30 cellular contexts compared by ENCODE assay signal in the genomic region with DNA sequence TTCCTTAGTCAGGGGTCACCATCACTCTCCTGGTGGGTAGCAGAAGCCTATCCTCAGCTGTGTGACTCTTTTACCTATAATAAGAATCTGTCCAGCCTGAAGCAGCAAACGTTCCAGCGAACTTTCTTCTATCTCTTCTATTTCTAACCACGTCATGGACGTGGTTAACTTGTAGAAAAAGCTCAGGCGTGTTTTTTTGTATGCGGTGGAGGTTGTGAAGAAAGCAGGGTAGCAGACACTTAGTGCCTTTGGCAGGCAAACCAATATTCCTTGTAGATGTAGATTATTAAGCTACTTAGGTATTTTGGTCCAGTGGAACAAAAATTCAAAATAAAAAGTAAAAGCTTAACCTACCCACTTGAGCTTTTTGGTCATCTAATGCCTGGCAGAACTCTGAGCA. TPM values are rescaled to one million over a fixed set of nuclear protein-coding genes. Genes with fewer than 3 reads are reported as not detected.
"Had no signal": no experiment of that assay in that cellular context is flagged by ENCODE, and none has a peak within 500 bp of the region (broad histone marks: within the 10 kb centered on the region; RNA-seq: fewer than 3 reads in every experiment).

No MANE protein-coding gene starts in this region.

- H3K9me3 Mint-ChIP-seq: natural killer cell treated with Interleukin-12 subunit alpha and Interleukin-12 subunit beta and Interleukin-15 and Interleukin-18, amount 100 ng/mL, for 72 hours; neural crest cell; stimulated activated memory B cell treated with anti-CD40 and anti-IgM and Interleukin-4, amounts not matched to agents 10 μg/mL and 1 μg/mL and 100 μg/mL, for 72 hours; stimulated activated naive CD8-positive, alpha-beta T cell treated with anti-CD3 and anti-CD28 coated beads, Interleukin-15, Interleukin-2, amounts not matched to agents 100 ng/mL and 50 ng/mL, for 24 hours had no signal

- H3K36me3 Mint-ChIP-seq: natural killer cell treated with Interleukin-12 subunit alpha and Interleukin-12 subunit beta and Interleukin-15 and Interleukin-18, amount 100 ng/mL, for 72 hours; stimulated activated memory B cell treated with anti-CD40 and anti-IgM and Interleukin-4, amounts not matched to agents 10 μg/mL and 1 μg/mL and 100 μg/mL, for 72 hours had no signal

- ATAC-seq: foreskin keratinocyte; gastroesophageal sphincter; heart right ventricle; left ventricle myocardium superior; lower lobe of right lung; sciatic nerve; stimulated activated memory B cell treated with anti-CD40 and anti-IgM and Interleukin-4, amounts not matched to agents 10 μg/mL and 1 μg/mL and 100 μg/mL, for 72 hours; upper lobe of right lung had no signal

- H3K79me2 ChIP-seq: parathyroid adenoma had no signal

- H3K27ac Mint-ChIP-seq: progenitor cell of endocrine pancreas; stimulated activated memory B cell treated with anti-CD40 and anti-IgM and Interleukin-4, amounts not matched to agents 10 μg/mL and 1 μg/mL and 100 μg/mL, for 72 hours; stimulated activated naive CD8-positive, alpha-beta T cell treated with anti-CD3 and anti-CD28 coated beads, Interleukin-15, Interleukin-2, amounts not matched to agents 100 ng/mL and 50 ng/mL, for 24 hours had no signal

- H2AFZ ChIP-seq: parathyroid adenoma had no signal

- H3K27ac ChIP-seq: foreskin keratinocyte, heart right ventricle, lower lobe of right lung, parathyroid adenoma, right atrium auricular region, upper lobe of right lung had no signal

- H3K4me1 ChIP-seq: parathyroid adenoma, right atrium auricular region, upper lobe of right lung had no signal

- H3K4me3 ChIP-seq: esophagus muscularis mucosa, gastroesophageal sphincter, heart right ventricle, lower lobe of right lung, right atrium auricular region, transverse colon, upper lobe of right lung had no signal

- H3K4me3 Mint-ChIP-seq: natural killer cell treated with Interleukin-12 subunit alpha and Interleukin-12 subunit beta and Interleukin-15 and Interleukin-18, amount 100 ng/mL, for 72 hours; neural crest cell; stimulated activated memory B cell treated with anti-CD40 and anti-IgM and Interleukin-4, amounts not matched to agents 10 μg/mL and 1 μg/mL and 100 μg/mL, for 72 hours; stimulated activated naive CD8-positive, alpha-beta T cell treated with anti-CD3 and anti-CD28 coated beads, Interleukin-15, Interleukin-2, amounts not matched to agents 100 ng/mL and 50 ng/mL, for 24 hours had no signal

- DNase-seq: central memory CD4-positive, alpha-beta T cell; effector CD8-positive, alpha-beta T cell; foreskin keratinocyte; glutamatergic neuron; heart right ventricle; hippocampal formation; islet precursor cell; kidney glomerular epithelial cell; left ventricle myocardium superior; lower lobe of right lung; stimulated activated CD4-positive, alpha-beta T cell treated with anti-CD3 and anti-CD28 coated beads, Interleukin-2, amount 100 ng/mL, for 24 hours; stimulated activated CD4-positive, alpha-beta T cell treated with anti-CD3 and anti-CD28 coated beads, Interleukin-4, amount 100 ng/mL, for 24 hours; transverse colon; upper lobe of right lung had no signal

- H3K27me3 ChIP-seq: esophagus muscularis mucosa, foreskin keratinocyte, gastroesophageal sphincter, heart right ventricle, right atrium auricular region, transverse colon, upper lobe of right lung had no signal

- H3K36me3 ChIP-seq: esophagus muscularis mucosa, gastroesophageal sphincter, heart right ventricle, lower lobe of right lung, right atrium auricular region, transverse colon, upper lobe of right lung had no signal

- H3K9me3 ChIP-seq: esophagus muscularis mucosa, gastroesophageal sphincter, heart right ventricle, lower lobe of right lung, right atrium auricular region, transverse colon, upper lobe of right lung had no signal

- H3K27me3 Mint-ChIP-seq: progenitor cell of endocrine pancreas; stimulated activated memory B cell treated with anti-CD40 and anti-IgM and Interleukin-4, amounts not matched to agents 10 μg/mL and 1 μg/mL and 100 μg/mL, for 72 hours; stimulated activated naive CD8-positive, alpha-beta T cell treated with anti-CD3 and anti-CD28 coated beads, Interleukin-15, Interleukin-2, amounts not matched to agents 100 ng/mL and 50 ng/mL, for 24 hours had no signal

RNA-seq across cellular contexts. Expression of a gene that starts 31.8 kb away (rescaled TPM):
- total RNA-seq: cerebellum, endothelial cell of umbilical vein, epithelial cell of proximal tubule, fibroblast of lung, foreskin keratinocyte, myocyte, neural crest cell, osteoblast, progenitor cell of endocrine pancreas had no signal
- polyA plus RNA-seq: endothelial cell of umbilical vein, fibroblast of lung, foreskin keratinocyte had no signal

RNA-seq across cellular contexts. Expression of a gene that starts 43.5 kb away (rescaled TPM):
- total RNA-seq: endothelial cell of umbilical vein, epithelial cell of proximal tubule, fibroblast of lung, foreskin keratinocyte, myocyte, neural crest cell, osteoblast, progenitor cell of endocrine pancreas had no signal
- polyA plus RNA-seq: endothelial cell of umbilical vein, foreskin keratinocyte had no signal
